23 cellular contexts compared by ENCODE assay signal in the genomic region with DNA sequence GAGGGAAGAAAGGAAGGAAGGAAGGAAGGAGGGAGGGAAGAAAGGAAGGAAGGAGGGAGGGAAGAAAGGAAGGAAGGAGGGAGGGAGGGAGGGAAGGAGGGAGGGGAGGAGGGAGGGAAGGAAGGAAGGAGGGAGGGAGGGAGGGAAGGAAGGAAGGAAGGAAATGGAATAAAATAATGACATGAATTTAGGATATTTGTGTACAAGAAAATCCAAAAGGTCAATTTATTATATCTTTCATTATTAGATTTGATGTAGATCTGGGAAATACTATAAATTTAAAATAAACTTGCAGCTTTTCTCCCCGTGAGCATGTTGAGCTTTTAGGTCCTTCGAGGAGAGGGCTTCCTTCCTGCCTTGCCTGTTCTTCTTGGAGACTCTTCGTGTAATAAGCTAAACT.
DNase-seq lines count a peak whose midpoint lies in the region; ATAC-seq, FAIRE-seq and TF ChIP-seq lines count a peak whose summit lies in the region.
"Had no signal": no experiment of that assay in that cellular context is flagged by ENCODE, and none has a peak within 500 bp of the region (broad histone marks: within the 10 kb centered on the region; RNA-seq: fewer than 3 reads in every experiment).

No MANE protein-coding gene starts in this region.

- H3K36me3 ChIP-seq in HepG2 (replicated peaks in 1 of 2; ENCODE audit: control insufficient read depth in 1 of 2, insufficient read depth in 2 of 2, low read length in 2 of 2) (no peaks in the 10 kb centered on the region), right lobe of liver (no peaks in the 10 kb centered on the region), KMS-11 (ENCODE audit: insufficient read depth) (no peaks in the 10 kb centered on the region), K562 (ENCODE audit: control insufficient read depth, insufficient read depth, low read length) (no peaks in the 10 kb centered on the region)
- H3K36me3 ChIP-seq: BLaER1 treated with 17β-estradiol and CSF1 and Interleukin-3, amounts not matched to agents 10 nM and 100 nM had no signal

- H3K27ac ChIP-seq in HepG2 (ENCODE audit: extremely low read length, insufficient read depth, low read length) (no peak overlapping the region), right lobe of liver (no peak overlapping the region), KMS-11 (peak overlapping the region; percentile 96), K562 (ENCODE audit: extremely low read depth, low read depth, low read length) (no peak overlapping the region)
- H3K27ac ChIP-seq: BLaER1 treated with 17β-estradiol and CSF1 and Interleukin-3, amounts not matched to agents 10 nM and 100 nM; C4-2B had no signal

- H3K9me3 Mint-ChIP-seq in effector memory CD8-positive, alpha-beta T cell = peaks cover 0 to 5% of the 10 kb centered on the region in 2 donors
- H3K9me3 Mint-ChIP-seq: CD4-positive, alpha-beta T cell; CD8-positive, alpha-beta T cell had no signal

- H3K27me3 Mint-ChIP-seq in effector memory CD8-positive, alpha-beta T cell = peaks cover 7 to 28% of the 10 kb centered on the region in 2 donors
- H3K27me3 Mint-ChIP-seq: B cell had no signal

- H3K4me2 ChIP-seq in HepG2 (ENCODE audit: low read depth, low read length) (no peak overlapping the region), KMS-11 (peak overlapping the region; percentile 86; the same call in 1 of the 2 replicates), K562 (ENCODE audit: insufficient read depth, low read length) (no peak overlapping the region)
- H3K4me2 ChIP-seq: BLaER1 treated with 17β-estradiol and CSF1 and Interleukin-3, amounts not matched to agents 10 nM and 100 nM had no signal

- no peaks in the 10 kb centered on the region for H3K36me3 Mint-ChIP-seq in effector memory CD8-positive, alpha-beta T cell (ENCODE audit: insufficient read depth)
- H3K36me3 Mint-ChIP-seq: CD8-positive, alpha-beta T cell had no signal

- TF ChIP-seq POLR2A in HepG2 (IDR thresholded peaks at IDR 0.05; ENCODE audit: insufficient read depth in 1 of 2, low read depth in 2 of 2, low read length in 2 of 2) (no peak), right lobe of liver (IDR thresholded peaks at IDR 0.05) (no peak), K562 (conservative IDR thresholded peaks at IDR 0.05) (no peak)

- H3K4me1 ChIP-seq in HepG2 (ENCODE audit: insufficient read depth, low read length) (peaks cover 10% of the 10 kb centered on the region; the same call in 1 of the 2 replicates), right lobe of liver (no peaks in the 10 kb centered on the region), KMS-11 (ENCODE audit: low read depth, poor library complexity, severe bottlenecking) (peaks cover 47% of the 10 kb centered on the region), K562 (replicated peaks in 1 of 2; ENCODE audit: control insufficient read depth in 2 of 2, insufficient read depth in 2 of 2, low read length in 2 of 2) (no peaks in the 10 kb centered on the region)
- H3K4me1 ChIP-seq: BLaER1 treated with 17β-estradiol and CSF1 and Interleukin-3, amounts not matched to agents 10 nM and 100 nM had no signal

- H3K27ac Mint-ChIP-seq in effector memory CD8-positive, alpha-beta T cell = no peak overlapping the region
- H3K27ac Mint-ChIP-seq: B cell; CD4-positive, alpha-beta T cell; CD8-positive, alpha-beta T cell had no signal

- DNase-seq in HepG2 (ENCODE audit: low spot score) = no peak
- no peak for DNase-seq in right lobe of liver
- DNase-seq in K562 (ENCODE audit: extremely low read depth in 1 of 4, low spot score in 3 of 4) = no peak
- no peak for DNase-seq in posterior vena cava (ENCODE audit: low spot score)
- DNase-seq in effector memory CD8-positive, alpha-beta T cell = no peak
- DNase-seq: 8988T; AML-193; Caco-2; Calu3; CD4-positive, alpha-beta T cell; CD8-positive, alpha-beta T cell; DMS79 treated with DMSO at 0.1 percent for 48 hours; GF-D8 had no signal

- 49% methylated on average over 3 of the region's 3 CpGs for WGBS in HepG2 (ENCODE audit: low lambda C conversion rate)
- 100% methylated on average over 1 of the region's 3 CpGs for WGBS in right lobe of liver (ENCODE audit: insufficient coverage, low coverage, low lambda C conversion rate, missing lambda C conversion rate)
- WGBS in K562 (ENCODE audit: insufficient coverage, low coverage, missing lambda C conversion rate) = 0% methylated on average over 3 of the region's 3 CpGs

- H3K4me1 Mint-ChIP-seq in effector memory CD8-positive, alpha-beta T cell (ENCODE audit: low read depth in 2 of 2) = peaks cover 0 to 3% of the 10 kb centered on the region in 2 donors
- H3K4me1 Mint-ChIP-seq: B cell had no signal

- TF ChIP-seq EP300 in HepG2 (IDR thresholded peaks at IDR 0.05; ENCODE audit: low read depth in 2 of 2, low read length in 2 of 2) (no peak), HepG2 (CRISPR knock-in tag; IDR thresholded peaks at IDR 0.05; ENCODE audit: borderline replicate concordance) (no peak), K562 (IDR thresholded peaks at IDR 0.05; ENCODE audit: low read length) (no peak)

- H3K9me3 ChIP-seq in HepG2 (ENCODE audit: low read length) (no peaks in the 10 kb centered on the region), right lobe of liver (no peaks in the 10 kb centered on the region), K562 (replicated peaks; ENCODE audit: control insufficient read depth, insufficient read depth, low read depth, low read length) (no peaks in the 10 kb centered on the region)

- TF ChIP-seq RAD21 in HepG2 (CRISPR knock-in tag; IDR thresholded peaks at IDR 0.05) (no peak), K562 (CRISPR knock-in tag; conservative IDR thresholded peaks at IDR 0.05 in 1 of 2, IDR thresholded peaks at IDR 0.05 in 1 of 2) (no peak)

- H3K27me3 ChIP-seq in HepG2 (ENCODE audit: control insufficient read depth in 1 of 2, insufficient read depth in 2 of 2, low read length in 2 of 2) (no peaks in the 10 kb centered on the region; a peak in 1 of 5 replicates), right lobe of liver (no peaks in the 10 kb centered on the region), KMS-11 (ENCODE audit: insufficient read depth, low read depth) (no peaks in the 10 kb centered on the region), K562 (ENCODE audit: control insufficient read depth in 2 of 2, insufficient read depth in 2 of 2, low read length in 2 of 2) (no peaks in the 10 kb centered on the region; a peak in 1 of 5 replicates)
- H3K27me3 ChIP-seq: BLaER1 treated with 17β-estradiol and CSF1 and Interleukin-3, amounts not matched to agents 10 nM and 100 nM had no signal

- H4K20me1 ChIP-seq in HepG2 (ENCODE audit: insufficient read depth, low read length) (no peaks in the 10 kb centered on the region), KMS-11 (ENCODE audit: insufficient read depth) (no peaks in the 10 kb centered on the region), K562 (replicated peaks; ENCODE audit: control insufficient read depth, insufficient read depth, low read length) (no peaks in the 10 kb centered on the region; the same call in 1 of the 2 replicates)
- H4K20me1 ChIP-seq: BLaER1 treated with 17β-estradiol and CSF1 and Interleukin-3, amounts not matched to agents 10 nM and 100 nM had no signal

- ATAC-seq in HepG2 = no peak
- ATAC-seq in right lobe of liver = no peak
- ATAC-seq in K562 = no peak
- no peak for ATAC-seq in effector memory CD8-positive, alpha-beta T cell (replicated peaks)
- no peak for ATAC-seq in GM21360 (IDR thresholded peaks at IDR 0.05; ENCODE audit: unreplicated experiment)
- ATAC-seq: CD8-positive, alpha-beta T cell had no signal

- CTCF ChIA-PET in HepG2 (lab: Yijun Ruan, JAX; ENCODE audit: low intra/inter-chr PET ratio, low total read pairs) (no interaction called here), K562 (lab: Yijun Ruan, JAX; ENCODE audit: low intra/inter-chr PET ratio) (no interaction called here)

- BruUV-seq in HepG2 (replicated peaks; lab: Mats Ljungman, UMichigan) (no TSS peak), K562 (replicated peaks; lab: Mats Ljungman, UMichigan) (no TSS peak)

- H2AFZ ChIP-seq in HepG2 (ENCODE audit: low read length) (no peak overlapping the region), KMS-11 (ENCODE audit: low read depth) (peak overlapping the region; percentile 29; the same call in 1 of the 2 replicates), K562 (ENCODE audit: low read depth, low read length) (no peak overlapping the region)

- H3K4me3 ChIP-seq in HepG2 (replicated peaks in 1 of 3; ENCODE audit: insufficient read depth in 1 of 3, low read depth in 2 of 3, low read length in 3 of 3) = no peak overlapping the region
- H3K4me3 ChIP-seq in right lobe of liver = no peak overlapping the region
- H3K4me3 ChIP-seq in KMS-11 (IDR thresholded peaks at IDR 0.05; ENCODE audit: insufficient read depth, low read depth, low read length) = no peak overlapping the region
- H3K4me3 ChIP-seq in K562 = no peak overlapping the region
- H3K4me3 ChIP-seq: BLaER1 treated with 17β-estradiol and CSF1 and Interleukin-3, amounts not matched to agents 10 nM and 100 nM had no signal

- POLR2A ChIA-PET in HepG2 (lab: Yijun Ruan, JAX) (no interaction called here), K562 (lab: Yijun Ruan, JAX) (interaction anchor here (0.6 kb wide), 1 partner anchor 30 kb away, joined by 4 read pairs; no protein-coding TSS in a partner anchor)

- in situ Hi-C loops in HepG2 (cut with HindIII; ENCODE audit: extremely low pct_ligation_motif_present, low pct_unique_long_range_greater_than_20kb) = no loop called here
- in situ Hi-C loops in K562 (cut with MboI) = no loop called here

- H3K79me2 ChIP-seq in HepG2 (ENCODE audit: insufficient read depth, low read length) (no peaks in the 10 kb centered on the region), KMS-11 (ENCODE audit: insufficient read depth, low read depth) (no peaks in the 10 kb centered on the region), K562 (ENCODE audit: control insufficient read depth, insufficient read depth, low read length) (no peaks in the 10 kb centered on the region)

- H3K9ac ChIP-seq in HepG2 (ENCODE audit: insufficient read depth, low read depth, low read length) (no peak overlapping the region), KMS-11 (no peak overlapping the region), K562 (ENCODE audit: insufficient read depth in 1 of 2, low read depth in 2 of 2, low read length in 2 of 2) (no peak overlapping the region)
- H3K9ac ChIP-seq: BLaER1 treated with 17β-estradiol and CSF1 and Interleukin-3, amounts not matched to agents 10 nM and 100 nM had no signal

- TF ChIP-seq CTCF in HepG2 (CRISPR knock-in tag; IDR thresholded peaks at IDR 0.05) (no peak), right lobe of liver (IDR thresholded peaks at IDR 0.05) (no peak), KMS-11 (conservative IDR thresholded peaks at IDR 0.05; ENCODE audit: low read depth, low read length) (no peak), K562 (IDR thresholded peaks at IDR 0.05 in 2 of 3, conservative IDR thresholded peaks at IDR 0.05 in 1 of 3; ENCODE audit: insufficient read depth in 2 of 3, low read depth in 1 of 3, low read length in 3 of 3) (no peak)

- no peak for FAIRE-seq in HepG2 (lab: Jason Lieb, UNC)
- FAIRE-seq in K562 (lab: Jason Lieb, UNC) = no peak
- FAIRE-seq: A204.1, D721Med, G401.6, GM12891, GM19239 had no signal

- no peak overlapping the region for H3K4me3 Mint-ChIP-seq in effector memory CD8-positive, alpha-beta T cell
- H3K4me3 Mint-ChIP-seq: B cell; CD4-positive, alpha-beta T cell; CD8-positive, alpha-beta T cell had no signal

- intact Hi-C loops in HepG2 (cut with micrococcal nuclease; ENCODE audit: unreplicated experiment) (no loop called here), right lobe of liver (cut with DNase I) (no loop called here), K562 (cut with micrococcal nuclease) (no loop called here), posterior vena cava (cut with DNase I) (no loop called here)

- no peaks in the 10 kb centered on the region for H3K9me1 ChIP-seq in K562 (ENCODE audit: control insufficient read depth, insufficient read depth, low read length)
